22 cellular contexts compared by ENCODE assay signal in genomic region chr16:79918916-79919315, GRCh38.
"Had no signal": no experiment of that assay in that cellular context is flagged by ENCODE, and none has a peak within 500 bp of the region (broad histone marks: within the 10 kb centered on the region; RNA-seq: fewer than 3 reads in every experiment).

No MANE protein-coding gene starts in this region.

- H3K4me1 ChIP-seq: breast epithelium had no signal

- H3K36me3 ChIP-seq: breast epithelium had no signal

- H3K27ac ChIP-seq: breast epithelium had no signal

- H3K9me3 ChIP-seq: breast epithelium had no signal

- DNase-seq: activated CD4-positive, alpha-beta T cell treated with anti-CD3 and anti-CD28 coated beads for 48 hours; activated CD4-positive, alpha-beta T cell treated with anti-CD3 and anti-CD28 coated beads, Interleukin-2, amount 50 U/mL, for 4 hours; activated CD4-positive, CD25-positive, alpha-beta regulatory T cell treated with anti-CD3 and anti-CD28 coated beads, Interleukin-2, amount 50 U/mL, for 72 hours; activated CD8-positive, alpha-beta T cell treated with anti-CD3 and anti-CD28 coated beads, Interleukin-2, amount 10 ng/mL, durations not matched to agents 7 days and 5 days; activated effector memory CD4-positive, alpha-beta T cell treated with Interleukin-2 at 50 U/mL for 16 hours; activated naive CD4-positive, alpha-beta T cell; activated T-cell treated with anti-CD3 and anti-CD28 coated beads, Interleukin-2, amount 50 U/mL, for 24 hours; aorta; caudate nucleus; NCI-H1048; NCI-H146; NCI-H187 treated with DMSO at 0.1 percent for 48 hours; NCI-H2171; NCI-H226; NCI-H510A; NCI-H526 treated with DMSO at 0.1 percent for 48 hours; NCI-H82; NK-92 treated with Interleukin-12 subunit alpha and Interleukin-12 subunit beta, amount 100 ng/mL, for 24 hours; PC-3; SHP77 treated with DMSO at 0.1 percent for 48 hours had no signal

- H3K27me3 ChIP-seq: breast epithelium had no signal

- H3K4me3 ChIP-seq: breast epithelium had no signal

- ATAC-seq: activated CD8-positive, alpha-beta T cell treated with anti-CD3 and anti-CD28 coated beads, Interleukin-2, amount 10 ng/mL, durations not matched to agents 7 days and 5 days; PC-3 had no signal

- FAIRE-seq: RCC 7860 had no signal
